ENCODE assay signal across 31 cellular contexts in the genomic region with DNA sequence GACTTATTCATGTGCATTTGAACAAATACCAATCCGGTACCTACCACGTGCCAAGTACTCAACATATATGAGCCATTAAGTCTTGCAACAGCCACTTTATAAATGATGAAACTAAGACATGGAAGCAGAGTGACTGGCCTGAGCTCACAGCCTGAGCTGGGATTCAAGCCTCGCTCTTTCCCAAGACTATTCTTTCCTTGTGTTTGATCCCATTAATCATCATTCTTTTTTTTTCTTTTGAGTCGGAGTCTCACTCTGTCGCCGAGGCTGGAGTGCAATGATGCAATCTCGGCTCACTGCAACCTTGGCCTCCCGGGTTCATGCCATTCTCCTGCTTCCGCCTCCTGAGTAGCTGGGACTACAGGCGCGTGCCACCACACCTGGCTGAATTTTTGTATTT.
DNase-seq lines count a peak whose midpoint lies in the region; ATAC-seq, FAIRE-seq and TF ChIP-seq lines count a peak whose summit lies in the region.
"Had no signal": no experiment of that assay in that cellular context is flagged by ENCODE, and none has a peak within 500 bp of the region (broad histone marks: within the 10 kb centered on the region; RNA-seq: fewer than 3 reads in every experiment).

No MANE protein-coding gene starts in this region.

- H3K27me3 ChIP-seq in breast epithelium (no peaks in the 10 kb centered on the region), astrocyte (ENCODE audit: insufficient read depth, low read length) (no peaks in the 10 kb centered on the region)
- H3K27me3 ChIP-seq: cardiac muscle cell, gastrocnemius medialis, testis had no signal

- no peak for TF ChIP-seq POLR2A in breast epithelium (IDR thresholded peaks at IDR 0.05)

- H3K4me3 Mint-ChIP-seq in MCF 10A (ENCODE audit: unreplicated experiment) (no peak overlapping the region), astrocyte (ENCODE audit: unreplicated experiment) (no peak overlapping the region)
- no peak overlapping the region for H3K4me3 Mint-ChIP-seq in stimulated activated memory B cell treated with anti-CD40 and anti-IgM and Interleukin-4, amounts not matched to agents 10 μg/mL and 1 μg/mL and 100 μg/mL, for 72 hours
- H3K4me3 Mint-ChIP-seq: activated CD8-positive, alpha-beta T cell treated with anti-CD3 and anti-CD28 coated beads, Interleukin-2, amount 10 ng/mL, durations not matched to agents 7 days and 5 days; activated naive CD4-positive, alpha-beta T cell treated with anti-CD3 and anti-CD28 coated beads, Interleukin-2, amount 10 ng/mL, durations not matched to agents 7 days and 5 days; CD4-positive, CD25-positive, alpha-beta regulatory T cell; natural killer cell treated with Interleukin-12 subunit alpha and Interleukin-12 subunit beta and Interleukin-15 and Interleukin-18, amount 100 ng/mL, for 72 hours; stimulated activated naive CD8-positive, alpha-beta T cell treated with anti-CD3 and anti-CD28 coated beads, Interleukin-15, Interleukin-2, amounts not matched to agents 100 ng/mL and 50 ng/mL, for 24 hours had no signal

- H3K36me3 Mint-ChIP-seq in MCF 10A (ENCODE audit: insufficient read depth, unreplicated experiment) (peaks cover 6% of the 10 kb centered on the region), astrocyte (ENCODE audit: low read depth, unreplicated experiment) (peaks cover 2% of the 10 kb centered on the region)
- H3K36me3 Mint-ChIP-seq in stimulated activated memory B cell treated with anti-CD40 and anti-IgM and Interleukin-4, amounts not matched to agents 10 μg/mL and 1 μg/mL and 100 μg/mL, for 72 hours, result peaks cover 5% of the 10 kb centered on the region
- H3K36me3 Mint-ChIP-seq: activated naive CD4-positive, alpha-beta T cell treated with anti-CD3 and anti-CD28 coated beads, Interleukin-2, amount 10 ng/mL, durations not matched to agents 7 days and 5 days; CD4-positive, CD25-positive, alpha-beta regulatory T cell; natural killer cell treated with Interleukin-12 subunit alpha and Interleukin-12 subunit beta and Interleukin-15 and Interleukin-18, amount 100 ng/mL, for 72 hours had no signal

- H3K27me3 Mint-ChIP-seq in MCF 10A (ENCODE audit: insufficient read depth, unreplicated experiment) (no peaks in the 10 kb centered on the region), astrocyte (ENCODE audit: low read depth, unreplicated experiment) (no peaks in the 10 kb centered on the region)
- no peaks in the 10 kb centered on the region for H3K27me3 Mint-ChIP-seq in stimulated activated memory B cell treated with anti-CD40 and anti-IgM and Interleukin-4, amounts not matched to agents 10 μg/mL and 1 μg/mL and 100 μg/mL, for 72 hours
- H3K27me3 Mint-ChIP-seq: stimulated activated naive CD8-positive, alpha-beta T cell treated with anti-CD3 and anti-CD28 coated beads, Interleukin-15, Interleukin-2, amounts not matched to agents 100 ng/mL and 50 ng/mL, for 24 hours had no signal

- H3K4me1 Mint-ChIP-seq in MCF 10A (ENCODE audit: insufficient read depth, unreplicated experiment), result peaks cover 20% of the 10 kb centered on the region
- H3K4me1 Mint-ChIP-seq in astrocyte (ENCODE audit: low read depth, unreplicated experiment), result peaks cover 47% of the 10 kb centered on the region
- peaks cover 76% of the 10 kb centered on the region for H3K4me1 Mint-ChIP-seq in stimulated activated memory B cell treated with anti-CD40 and anti-IgM and Interleukin-4, amounts not matched to agents 10 μg/mL and 1 μg/mL and 100 μg/mL, for 72 hours

- TF ChIP-seq CTCF in MCF 10A (IDR thresholded peaks at IDR 0.05; ENCODE audit: unreplicated experiment) (no peak), breast epithelium (IDR thresholded peaks at IDR 0.05) (no peak), astrocyte (IDR thresholded peaks at IDR 0.05; ENCODE audit: insufficient read depth, low read depth, low read length) (no peak), fibroblast of pulmonary artery (IDR thresholded peaks at IDR 0.05; ENCODE audit: low read length, missing control alignments) (no peak), kidney (IDR thresholded peaks at IDR 0.05; ENCODE audit: borderline replicate concordance, extremely low read depth, insufficient read depth) (no peak), mucosa of descending colon (IDR thresholded peaks at IDR 0.05) (no peak)

- H3K4me3 ChIP-seq in breast epithelium, result no peak overlapping the region
- no peak overlapping the region for H3K4me3 ChIP-seq in astrocyte (ENCODE audit: insufficient read depth, low read depth, low read length)
- no peak overlapping the region for H3K4me3 ChIP-seq in fibroblast of pulmonary artery (replicated peaks; ENCODE audit: low read depth, low read length)
- H3K4me3 ChIP-seq in kidney (ENCODE audit: low read length in 2 of 2), result no peak overlapping the region
- H3K4me3 ChIP-seq in mucosa of descending colon, result no peak overlapping the region
- H3K4me3 ChIP-seq: cardiac muscle cell, coronary artery, gastrocnemius medialis, lung, testis had no signal

- no peak for FAIRE-seq in astrocyte (lab: Jason Lieb, UNC)
- FAIRE-seq in kidney (lab: Jason Lieb, UNC), result no peak
- FAIRE-seq: small intestine had no signal

- POLR2A ChIA-PET in MCF 10A (lab: Yijun Ruan, JAX), result interaction anchor here (0.8 to 1.5 kb wide), 8 partner anchors 12 to 120 kb away, joined by 3 to 5 read pairs (median 4); partner anchors contain the start of gene ABTB2

- no peak for ATAC-seq in stimulated activated memory B cell treated with anti-CD40 and anti-IgM and Interleukin-4, amounts not matched to agents 10 μg/mL and 1 μg/mL and 100 μg/mL, for 72 hours
- no peak for ATAC-seq in mucosa of descending colon
- ATAC-seq: activated CD8-positive, alpha-beta T cell treated with anti-CD3 and anti-CD28 coated beads, Interleukin-2, amount 10 ng/mL, durations not matched to agents 7 days and 5 days; gastrocnemius medialis; natural killer cell treated with Interleukin-12 subunit alpha and Interleukin-12 subunit beta and Interleukin-15 and Interleukin-18, amount 100 ng/mL, for 72 hours had no signal

- H3K9me3 Mint-ChIP-seq in MCF 10A (ENCODE audit: unreplicated experiment) (peaks cover 8% of the 10 kb centered on the region), astrocyte (ENCODE audit: unreplicated experiment) (peaks cover 4% of the 10 kb centered on the region)
- H3K9me3 Mint-ChIP-seq in stimulated activated memory B cell treated with anti-CD40 and anti-IgM and Interleukin-4, amounts not matched to agents 10 μg/mL and 1 μg/mL and 100 μg/mL, for 72 hours, result no peaks in the 10 kb centered on the region
- H3K9me3 Mint-ChIP-seq: activated naive CD4-positive, alpha-beta T cell treated with anti-CD3 and anti-CD28 coated beads, Interleukin-2, amount 10 ng/mL, durations not matched to agents 7 days and 5 days; natural killer cell treated with Interleukin-12 subunit alpha and Interleukin-12 subunit beta and Interleukin-15 and Interleukin-18, amount 100 ng/mL, for 72 hours; stimulated activated naive CD8-positive, alpha-beta T cell treated with anti-CD3 and anti-CD28 coated beads, Interleukin-15, Interleukin-2, amounts not matched to agents 100 ng/mL and 50 ng/mL, for 24 hours had no signal

- peaks cover 8% of the 10 kb centered on the region for H4K20me1 ChIP-seq in astrocyte (ENCODE audit: insufficient read depth, low read length)

- H3K36me3 ChIP-seq in breast epithelium, result no peaks in the 10 kb centered on the region
- no peaks in the 10 kb centered on the region for H3K36me3 ChIP-seq in astrocyte (ENCODE audit: insufficient read depth, low read length)
- H3K36me3 ChIP-seq in kidney (ENCODE audit: control insufficient read depth in 1 of 2, insufficient read depth in 2 of 2, low read length in 2 of 2), result no peaks in the 10 kb centered on the region
- H3K36me3 ChIP-seq in mucosa of descending colon (ENCODE audit: low read depth), result no peaks in the 10 kb centered on the region
- H3K36me3 ChIP-seq: cardiac muscle cell, gastrocnemius medialis had no signal

- CTCF ChIA-PET in MCF 10A (lab: Yijun Ruan, JAX), result interaction anchor here (0.9 to 1.3 kb wide), 4 partner anchors 9 to 36 kb away, joined by 3 to 4 read pairs (median 3); no protein-coding TSS in a partner anchor

- H2AFZ ChIP-seq in astrocyte (ENCODE audit: low read depth, low read length), result no peak overlapping the region

- no peaks in the 10 kb centered on the region for H3K79me2 ChIP-seq in astrocyte (ENCODE audit: insufficient read depth, low read length)

- no TSS peak for BruUV-seq in MCF 10A (replicated peaks; lab: Mats Ljungman, UMichigan)

- intact Hi-C loops in MCF 10A (cut with micrococcal nuclease), result no loop called here
- intact Hi-C loops in breast epithelium (cut with DNase I; ENCODE audit: low total_unique reads), result no loop called here
- intact Hi-C loops in kidney (cut with DNase I), result no loop called here
- intact Hi-C loops in mucosa of descending colon (cut with DNase I, micrococcal nuclease), result no loop called here

- DNase-seq in MCF 10A (ENCODE audit: unreplicated experiment), result peak; percentile 90
- no peak for DNase-seq in breast epithelium (ENCODE audit: low spot score in 2 of 2)
- DNase-seq in astrocyte (ENCODE audit: low read depth), result no peak
- DNase-seq in fibroblast of pulmonary artery (ENCODE audit: low read depth), result peak; percentile 87
- DNase-seq in NCI-H1048 (lab: John Stamatoyannopoulos, UW), result no peak
- no peak for DNase-seq in kidney
- DNase-seq in mucosa of descending colon, result no peak
- DNase-seq: activated CD4-positive, alpha-beta T cell treated with anti-CD3 and anti-CD28 coated beads for 4 hours; activated CD8-positive, alpha-beta T cell treated with anti-CD3 and anti-CD28 coated beads, Interleukin-2, amount 10 ng/mL, durations not matched to agents 7 days and 5 days; activated naive CD4-positive, alpha-beta T cell treated with anti-CD3 and anti-CD28 coated beads, Interleukin-2, amount 10 ng/mL, durations not matched to agents 7 days and 5 days; AML-193; CD4-positive, CD25-positive, alpha-beta regulatory T cell; DND-41; effector memory CD4-positive, alpha-beta T cell; gastrocnemius medialis; GF-D8; NCI-H1105 treated with DMSO at 0.1 percent for 48 hours; NCI-H2029 treated with DMSO at 0.1 percent for 48 hours; NCI-H526; NK-92 treated with Interleukin-12 subunit alpha and Interleukin-12 subunit beta, amount 100 ng/mL, for 24 hours; SHP77 treated with DMSO at 0.1 percent for 48 hours; small intestine; T-helper 2 cell; testis had no signal

- H3K9me3 ChIP-seq in breast epithelium, result no peaks in the 10 kb centered on the region
- H3K9me3 ChIP-seq in astrocyte (ENCODE audit: insufficient read depth, low read depth, low read length), result no peaks in the 10 kb centered on the region
- H3K9me3 ChIP-seq in kidney (ENCODE audit: control insufficient read depth in 1 of 2, low read length in 2 of 2), result no peaks in the 10 kb centered on the region
- H3K9me3 ChIP-seq in mucosa of descending colon, result no peaks in the 10 kb centered on the region
- H3K9me3 ChIP-seq: gastrocnemius medialis, testis had no signal

- peak overlapping the region; percentile 63 for H3K27ac Mint-ChIP-seq in MCF 10A (ENCODE audit: low read depth, unreplicated experiment)
- H3K27ac Mint-ChIP-seq in astrocyte (ENCODE audit: unreplicated experiment), result peak overlapping the region; percentile 69
- peak overlapping the region; percentile 87 for H3K27ac Mint-ChIP-seq in stimulated activated memory B cell treated with anti-CD40 and anti-IgM and Interleukin-4, amounts not matched to agents 10 μg/mL and 1 μg/mL and 100 μg/mL, for 72 hours
- H3K27ac Mint-ChIP-seq: activated CD8-positive, alpha-beta T cell treated with anti-CD3 and anti-CD28 coated beads, Interleukin-2, amount 10 ng/mL, durations not matched to agents 7 days and 5 days; activated naive CD4-positive, alpha-beta T cell treated with anti-CD3 and anti-CD28 coated beads, Interleukin-2, amount 10 ng/mL, durations not matched to agents 7 days and 5 days; CD4-positive, CD25-positive, alpha-beta regulatory T cell had no signal

- H3K27ac ChIP-seq in breast epithelium (no peak overlapping the region), astrocyte (ENCODE audit: low read depth, low read length) (no peak overlapping the region), kidney (ENCODE audit: low read depth in 2 of 2, low read length in 2 of 2) (no peak overlapping the region)
- H3K27ac ChIP-seq: coronary artery, gastrocnemius medialis, testis, VCaP had no signal

- no peaks in the 10 kb centered on the region for H3K4me1 ChIP-seq in breast epithelium
- peaks cover 25% of the 10 kb centered on the region for H3K4me1 ChIP-seq in astrocyte (ENCODE audit: insufficient read depth, low read length)
- H3K4me1 ChIP-seq in kidney (ENCODE audit: control insufficient read depth in 1 of 2, insufficient read depth in 1 of 2, low read depth in 1 of 2, low read length in 2 of 2), result peaks cover 0 to 21% of the 10 kb centered on the region in 2 donors
- H3K4me1 ChIP-seq in mucosa of descending colon (ENCODE audit: low read depth), result peaks cover 26% of the 10 kb centered on the region
- H3K4me1 ChIP-seq: testis had no signal

- H3K9ac ChIP-seq in astrocyte (ENCODE audit: low read length) (no peak overlapping the region), kidney (ENCODE audit: low read length in 2 of 2) (no peak overlapping the region)

- no peak overlapping the region for H3K4me2 ChIP-seq in astrocyte (ENCODE audit: low read length)

Comparison
In these comparisons a context has a peak if more than half of its experiments do, and no peak if none do; other contexts are left out.
1. DNase-seq: peak in MCF 10A (single experiment) and fibroblast of pulmonary artery (single experiment); none in breast epithelium (0 of 2), astrocyte (single experiment), NCI-H1048 (single experiment), kidney (single experiment) and mucosa of descending colon (0 of 3).
2. Peak in every context shown above with its lines, with median percentiles within 50 percentile points of each other: H3K27ac Mint-ChIP-seq.